ENCODE assay signal across 9 cellular contexts in the genomic region with DNA sequence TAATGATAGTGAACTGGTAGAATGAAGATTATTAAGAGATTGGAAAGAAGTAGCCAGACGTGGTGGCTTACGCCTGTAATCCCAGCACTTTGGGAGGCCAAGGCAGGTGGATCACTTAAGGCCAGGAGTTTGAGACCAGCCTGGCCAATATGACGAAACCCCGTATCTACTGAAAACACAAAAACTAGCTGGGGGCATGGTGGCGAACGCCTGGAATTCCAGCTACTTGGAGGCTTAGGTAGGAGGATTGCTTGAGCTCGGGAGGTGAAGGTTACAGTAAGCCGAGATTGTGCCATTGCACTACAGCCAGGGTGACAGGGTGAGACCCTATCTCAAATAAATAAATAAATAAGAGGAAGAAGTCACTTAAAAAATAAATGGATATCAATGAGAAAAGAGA.
"Had no signal": no experiment of that assay in that cellular context is flagged by ENCODE, and none has a peak within 500 bp of the region (broad histone marks: within the 10 kb centered on the region; RNA-seq: fewer than 3 reads in every experiment).

No MANE protein-coding gene starts in this region.

- H3K9me3 ChIP-seq: HAP-1 had no signal

- H3K4me3 Mint-ChIP-seq: HFFc6 had no signal

- H3K9me3 Mint-ChIP-seq: HFFc6 had no signal

- H3K4me3 ChIP-seq: HAP-1, K562 had no signal

- H3K27ac Mint-ChIP-seq: HFFc6 had no signal

- H3K4me1 ChIP-seq: HAP-1 had no signal

- ATAC-seq: HCT116, K562 had no signal

- DNase-seq: GOT3, H7, HFFc6, IMR-90, KG1 had no signal

- FAIRE-seq: HTR-8/SVneo had no signal
